Comparison of ENCODE assay signal across 10 cellular contexts in genomic region chr21:42532466-42533181, GRCh38. TPM values are rescaled to one million over a fixed set of nuclear protein-coding genes. Genes with fewer than 3 reads are reported as not detected.
DNase-seq lines count a peak whose midpoint lies in the region; ATAC-seq, FAIRE-seq and TF ChIP-seq lines count a peak whose summit lies in the region.
"Had no signal": no experiment of that assay in that cellular context is flagged by ENCODE, and none has a peak within 500 bp of the region (broad histone marks: within the 10 kb centered on the region; RNA-seq: fewer than 3 reads in every experiment).

No MANE protein-coding gene starts in this region.

- no peaks in the 10 kb centered on the region for H3K9me3 ChIP-seq in endothelial cell of umbilical vein (replicated peaks; ENCODE audit: control insufficient read depth, insufficient read depth, low read length)
- no peaks in the 10 kb centered on the region for H3K9me3 ChIP-seq in mucosa of descending colon
- no peaks in the 10 kb centered on the region for H3K9me3 ChIP-seq in vagina

- TF ChIP-seq CTCF in endothelial cell of umbilical vein (IDR thresholded peaks at IDR 0.05; ENCODE audit: extremely low read depth in 1 of 2, insufficient read depth in 1 of 2, low read depth in 1 of 2, low read length in 2 of 2) (no peak), mucosa of descending colon (IDR thresholded peaks at IDR 0.05) (no peak), vagina (IDR thresholded peaks at IDR 0.05) (no peak), chondrocyte (IDR thresholded peaks at IDR 0.05) (no peak)

- no peak overlapping the region for H2AFZ ChIP-seq in endothelial cell of umbilical vein (ENCODE audit: low read depth, low read length)

- TF ChIP-seq POLR2A in endothelial cell of umbilical vein (IDR thresholded peaks at IDR 0.05; ENCODE audit: low read depth, low read length), result no peak
- no peak for TF ChIP-seq POLR2A in vagina (IDR thresholded peaks at IDR 0.05)

- H3K79me2 ChIP-seq in endothelial cell of umbilical vein (ENCODE audit: control insufficient read depth, insufficient read depth, low read length), result no peaks in the 10 kb centered on the region

- POLR2A ChIA-PET in endothelial cell of umbilical vein (lab: Charles Lee), result no interaction called here

- no peak for FAIRE-seq in endothelial cell of umbilical vein (lab: Jason Lieb, UNC)

- no peaks in the 10 kb centered on the region for H3K27me3 Mint-ChIP-seq in chondrocyte (ENCODE audit: low read depth)
- H3K27me3 Mint-ChIP-seq: naive thymus-derived CD8-positive, alpha-beta T cell had no signal

- intact Hi-C loops in endothelial cell of umbilical vein (cut with micrococcal nuclease), result no loop called here
- intact Hi-C loops in mucosa of descending colon (cut with DNase I, micrococcal nuclease), result no loop called here
- intact Hi-C loops in vagina (cut with DNase I), result no loop called here

- ATAC-seq in mucosa of descending colon, result peak; percentile 46
- no peak for ATAC-seq in GM19463 (IDR thresholded peaks at IDR 0.05; ENCODE audit: unreplicated experiment)
- ATAC-seq: naive thymus-derived CD8-positive, alpha-beta T cell had no signal

- dilution Hi-C loops in endothelial cell of umbilical vein (cut with MboI; ENCODE audit: extremely low pct_ligation_motif_present, low sequenced_read_pairs), result no loop called here

- H3K36me3 Mint-ChIP-seq in chondrocyte (ENCODE audit: low read depth), result peaks cover 1% of the 10 kb centered on the region

- no peaks in the 10 kb centered on the region for H3K9me1 ChIP-seq in endothelial cell of umbilical vein (replicated peaks; ENCODE audit: control insufficient read depth, extremely low read depth, insufficient read depth, low read length)

- no peak overlapping the region for H3K4me3 Mint-ChIP-seq in chondrocyte (ENCODE audit: unreplicated experiment)

- H3K4me1 ChIP-seq in endothelial cell of umbilical vein (ENCODE audit: control insufficient read depth, extremely low read depth, insufficient read depth, low read length) (peaks cover 4% of the 10 kb centered on the region), mucosa of descending colon (ENCODE audit: low read depth) (peaks cover 36% of the 10 kb centered on the region), vagina (peaks cover 8% of the 10 kb centered on the region)

- no peaks in the 10 kb centered on the region for H4K20me1 ChIP-seq in endothelial cell of umbilical vein (replicated peaks; ENCODE audit: control insufficient read depth, extremely low read depth, insufficient read depth, low read length)

- CTCF ChIA-PET in endothelial cell of umbilical vein (lab: Charles Lee), result interaction anchor here (1.2 kb wide), 1 partner anchor 12 kb away, joined by 3 read pairs; no protein-coding TSS in a partner anchor

- H3K4me2 ChIP-seq in endothelial cell of umbilical vein (ENCODE audit: insufficient read depth, low read length), result no peak overlapping the region

- no peak overlapping the region for H3K9ac ChIP-seq in endothelial cell of umbilical vein (replicated peaks; ENCODE audit: extremely low read depth, insufficient read depth, low read length)

- DNase-seq in activated effector memory CD4-positive, alpha-beta T cell treated with anti-CD3 and anti-CD28 coated beads, Interleukin-2, amount 50 U/mL, for 16 hours, result peak; percentile 57
- no peak for DNase-seq in activated effector memory CD4-positive, alpha-beta T cell treated with Interleukin-2 at 50 U/mL for 16 hours
- DNase-seq in endothelial cell of umbilical vein (ENCODE audit: low read depth, low spot score), result no peak
- peak; percentile 55 to 78 (median 63) for DNase-seq in mucosa of descending colon
- no peak for DNase-seq in vagina (ENCODE audit: extremely low spot score in 2 of 2)
- no peak for DNase-seq in stimulated activated CD4-positive, alpha-beta T cell treated with anti-CD3 and anti-CD28 coated beads, Interleukin-12 subunit alpha, Interleukin-12 subunit beta, amount 100 ng/mL, for 4 hours
- no peak for DNase-seq in chondrocyte (ENCODE audit: low spot score)
- DNase-seq: NCI-H524 had no signal

- no TSS peak for BruUV-seq in endothelial cell of umbilical vein (replicated peaks; lab: Mats Ljungman, UMichigan)

- H3K27ac Mint-ChIP-seq in chondrocyte (ENCODE audit: unreplicated experiment), result no peak overlapping the region

- no peaks in the 10 kb centered on the region for H3K36me3 ChIP-seq in endothelial cell of umbilical vein (ENCODE audit: control insufficient read depth in 2 of 2, extremely low read depth in 1 of 2, insufficient read depth in 2 of 2, low read length in 2 of 2)
- H3K36me3 ChIP-seq in mucosa of descending colon (ENCODE audit: low read depth), result no peaks in the 10 kb centered on the region
- peaks cover 0 to 10% of the 10 kb centered on the region in 2 donors for H3K36me3 ChIP-seq in vagina

- H3K9me3 Mint-ChIP-seq in chondrocyte (ENCODE audit: low read depth), result no peaks in the 10 kb centered on the region
- H3K9me3 Mint-ChIP-seq: naive thymus-derived CD8-positive, alpha-beta T cell had no signal

- no peaks in the 10 kb centered on the region for H3K4me1 Mint-ChIP-seq in chondrocyte (ENCODE audit: low read depth)

- H3K4me3 ChIP-seq in endothelial cell of umbilical vein (replicated peaks in 1 of 3; ENCODE audit: insufficient read depth in 1 of 3, low read depth in 1 of 3, low read length in 3 of 3), result no peak overlapping the region
- no peak overlapping the region for H3K4me3 ChIP-seq in mucosa of descending colon
- no peak overlapping the region for H3K4me3 ChIP-seq in vagina

- H3K27ac ChIP-seq in endothelial cell of umbilical vein (ENCODE audit: insufficient read depth, low read depth, low read length), result no peak overlapping the region
- H3K27ac ChIP-seq in vagina, result peak overlapping the region; percentile 33

- H3K27me3 ChIP-seq in endothelial cell of umbilical vein (ENCODE audit: control insufficient read depth in 2 of 2, insufficient read depth in 2 of 2, low read length in 2 of 2) (no peaks in the 10 kb centered on the region), vagina (no peaks in the 10 kb centered on the region)

TF ChIP-seq in endothelial cell of umbilical vein, 7 proteins besides CTCF, POLR2A, EP300 and RAD21:
- peak; percentile 22 for TF ChIP-seq MAX (IDR thresholded peaks at IDR 0.05; ENCODE audit: insufficient read depth, insufficient read length)
- no peak for TF ChIP-seq POLR2AphosphoS5 (IDR thresholded peaks at IDR 0.05; ENCODE audit: insufficient read depth, low read depth, low read length)

RNA-seq across cellular contexts. Expression of gene SLC37A1, which starts 19.0 kb away (rescaled TPM):
- total RNA-seq in endothelial cell of umbilical vein (7.6 and 11.2 TPM in 2 replicates), mucosa of descending colon (100 to 1,000 TPM in 1 of 3 donors, 10 to 100 TPM in 2; 52.3 to 179 (median 92.3) TPM), vagina (11.8 TPM), chondrocyte (3.5 to 4.8 TPM (median 4.7 TPM) in 3 replicates)
- polyA plus RNA-seq in endothelial cell of umbilical vein, result 4.6 and 4.7 TPM in 2 replicates
- polyA plus RNA-seq in endothelial cell of umbilical vein (2011; cell fraction: cytosol; rRNA removed), result 4.1 and 5.0 TPM in 2 replicates
- polyA plus RNA-seq in endothelial cell of umbilical vein (2011; cell fraction: nucleus; rRNA removed), result 8.0 and 9.1 TPM in 2 replicates
- 9.5 and 16.5 TPM in 2 replicates for polyA plus RNA-seq in endothelial cell of umbilical vein (2012)
- polyA minus RNA-seq in endothelial cell of umbilical vein, result 5.4 and 9.8 TPM in 2 replicates
- polyA minus RNA-seq in endothelial cell of umbilical vein (2011; cell fraction: cytosol; rRNA and poly(A)+ RNA removed), result 7.1 TPM
- 6.2 and 9.9 TPM in 2 replicates for polyA minus RNA-seq in endothelial cell of umbilical vein (2011; cell fraction: nucleus; rRNA and poly(A)+ RNA removed)

RNA-seq across cellular contexts. Expression of gene RSPH1, which starts 36.6 kb away (rescaled TPM):
- total RNA-seq in endothelial cell of umbilical vein (not detected in 2 replicates), mucosa of descending colon (1 to 10 TPM; 4.0 to 7.6 (median 4.5) TPM), vagina (not detected), chondrocyte (0.15 TPM in 1 of 3 replicates, not detected in the others)
- polyA plus RNA-seq in endothelial cell of umbilical vein, result 0.08 TPM in 1 of 2 replicates, not detected in the other
- polyA plus RNA-seq in endothelial cell of umbilical vein (2011; cell fraction: cytosol; rRNA removed), result 0.07 and 0.08 TPM in 2 replicates
- polyA plus RNA-seq in endothelial cell of umbilical vein (2011; cell fraction: nucleus; rRNA removed), result 0.13 and 0.20 TPM in 2 replicates
- 0.12 and 0.44 TPM in 2 replicates for polyA plus RNA-seq in endothelial cell of umbilical vein (2012)
- polyA minus RNA-seq in endothelial cell of umbilical vein, result not detected in 2 replicates
- polyA minus RNA-seq in endothelial cell of umbilical vein (2011; cell fraction: cytosol; rRNA and poly(A)+ RNA removed), result not detected
- not detected in 2 replicates for polyA minus RNA-seq in endothelial cell of umbilical vein (2011; cell fraction: nucleus; rRNA and poly(A)+ RNA removed)
- polyA plus RNA-seq: naive thymus-derived CD8-positive, alpha-beta T cell had no signal

Comparison
In these comparisons a context has a peak if more than half of its experiments do, and no peak if none do; other contexts are left out.
1. DNase-seq: peak in activated effector memory CD4-positive, alpha-beta T cell treated with anti-CD3 and anti-CD28 coated beads, Interleukin-2, amount 50 U/mL, for 16 hours (single experiment) and mucosa of descending colon (3 of 3); none in activated effector memory CD4-positive, alpha-beta T cell treated with Interleukin-2 at 50 U/mL for 16 hours (single experiment), endothelial cell of umbilical vein (single experiment), vagina (0 of 2), stimulated activated CD4-positive, alpha-beta T cell treated with anti-CD3 and anti-CD28 coated beads, Interleukin-12 subunit alpha, Interleukin-12 subunit beta, amount 100 ng/mL, for 4 hours (single experiment) and chondrocyte (single experiment).